ENCODE assay signal across 1 cellular context in the genomic region with DNA sequence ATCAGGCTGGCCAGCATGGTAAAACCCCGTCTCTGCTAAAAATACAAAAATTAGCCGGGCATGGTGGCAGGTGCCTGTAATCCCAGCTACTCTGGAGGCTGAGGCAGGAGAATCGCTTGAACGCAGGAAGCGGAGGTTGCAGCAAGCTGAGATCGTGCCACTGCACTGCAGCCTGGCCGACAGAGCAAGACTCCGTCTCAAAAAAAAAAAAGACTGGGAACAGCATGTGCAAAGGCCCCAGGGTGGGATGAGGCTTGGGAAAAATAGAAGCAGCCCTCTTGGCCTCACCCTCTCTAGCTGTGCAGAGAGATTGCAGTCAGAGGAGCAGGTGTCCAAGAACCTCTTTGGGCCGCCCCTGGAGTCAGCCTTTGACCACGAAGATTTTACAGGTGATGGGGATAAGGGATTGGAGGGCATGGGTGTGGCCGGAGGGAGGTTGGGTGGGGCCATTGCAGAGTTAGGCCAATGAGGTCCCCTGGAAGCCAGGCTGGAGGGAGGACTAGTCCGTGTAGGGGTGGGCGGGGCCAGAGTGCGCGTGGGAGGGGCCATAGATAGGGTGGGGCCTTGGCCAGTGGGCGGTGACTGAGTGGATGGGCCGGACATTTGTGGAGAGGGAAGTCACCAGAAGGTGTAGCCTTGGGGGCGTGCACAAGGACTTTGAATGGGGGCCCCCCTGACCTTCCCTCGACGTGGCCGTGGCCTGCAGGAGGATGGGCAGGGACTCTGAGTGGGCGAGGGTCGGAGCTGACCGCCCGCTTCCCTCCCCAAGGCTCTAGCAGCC.
TF ChIP-seq lines count a peak whose summit lies in the region.

No MANE protein-coding gene starts in this region.

TF ChIP-seq in HEK293, 187 proteins besides CTCF, POLR2A, EP300 and RAD21 (continued from another document):
- TF ChIP-seq, protein P1, sequence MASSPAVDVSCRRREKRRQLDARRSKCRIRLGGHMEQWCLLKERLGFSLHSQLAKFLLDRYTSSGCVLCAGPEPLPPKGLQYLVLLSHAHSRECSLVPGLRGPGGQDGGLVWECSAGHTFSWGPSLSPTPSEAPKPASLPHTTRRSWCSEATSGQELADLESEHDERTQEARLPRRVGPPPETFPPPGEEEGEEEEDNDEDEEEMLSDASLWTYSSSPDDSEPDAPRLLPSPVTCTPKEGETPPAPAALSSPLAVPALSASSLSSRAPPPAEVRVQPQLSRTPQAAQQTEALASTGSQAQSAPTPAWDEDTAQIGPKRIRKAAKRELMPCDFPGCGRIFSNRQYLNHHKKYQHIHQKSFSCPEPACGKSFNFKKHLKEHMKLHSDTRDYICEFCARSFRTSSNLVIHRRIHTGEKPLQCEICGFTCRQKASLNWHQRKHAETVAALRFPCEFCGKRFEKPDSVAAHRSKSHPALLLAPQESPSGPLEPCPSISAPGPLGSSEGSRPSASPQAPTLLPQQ (tag by site-specific recombination; IDR thresholded peaks at IDR 0.05), result no peak
- TF ChIP-seq ZNF623 (tag by site-specific recombination; IDR thresholded peaks at IDR 0.05) (peak; percentile 94), EGR2 (tag by site-specific recombination; IDR thresholded peaks at IDR 0.05; ENCODE audit: low read depth) (peak; percentile 67), SP2 (tag by site-specific recombination; IDR thresholded peaks at IDR 0.05) (peak; percentile 71), SP3 (tag by site-specific recombination; IDR thresholded peaks at IDR 0.05) (peak; percentile 51; the same call in 1 of the 2 replicates), ZNF121 (tag by site-specific recombination; IDR thresholded peaks at IDR 0.05) (peak; percentile 85), KLF8 (tag by site-specific recombination; IDR thresholded peaks at IDR 0.05) (peak; percentile 78; the same call in 1 of the 2 replicates), ZFHX2 (tag by site-specific recombination; conservative IDR thresholded peaks at IDR 0.05) (peak; percentile 61), KLF9 (tag by site-specific recombination; IDR thresholded peaks at IDR 0.05; ENCODE audit: low read depth) (peak; percentile 51; the same call in 1 of the 2 replicates), ZNF184 (tag by site-specific recombination; IDR thresholded peaks at IDR 0.05) (no peak), HOXC10 (CRISPR knock-in tag; IDR thresholded peaks at IDR 0.05) (no peak), KLF1 (tag by site-specific recombination; IDR thresholded peaks at IDR 0.05) (peak; percentile 44)
- TF ChIP-seq, protein P2, sequence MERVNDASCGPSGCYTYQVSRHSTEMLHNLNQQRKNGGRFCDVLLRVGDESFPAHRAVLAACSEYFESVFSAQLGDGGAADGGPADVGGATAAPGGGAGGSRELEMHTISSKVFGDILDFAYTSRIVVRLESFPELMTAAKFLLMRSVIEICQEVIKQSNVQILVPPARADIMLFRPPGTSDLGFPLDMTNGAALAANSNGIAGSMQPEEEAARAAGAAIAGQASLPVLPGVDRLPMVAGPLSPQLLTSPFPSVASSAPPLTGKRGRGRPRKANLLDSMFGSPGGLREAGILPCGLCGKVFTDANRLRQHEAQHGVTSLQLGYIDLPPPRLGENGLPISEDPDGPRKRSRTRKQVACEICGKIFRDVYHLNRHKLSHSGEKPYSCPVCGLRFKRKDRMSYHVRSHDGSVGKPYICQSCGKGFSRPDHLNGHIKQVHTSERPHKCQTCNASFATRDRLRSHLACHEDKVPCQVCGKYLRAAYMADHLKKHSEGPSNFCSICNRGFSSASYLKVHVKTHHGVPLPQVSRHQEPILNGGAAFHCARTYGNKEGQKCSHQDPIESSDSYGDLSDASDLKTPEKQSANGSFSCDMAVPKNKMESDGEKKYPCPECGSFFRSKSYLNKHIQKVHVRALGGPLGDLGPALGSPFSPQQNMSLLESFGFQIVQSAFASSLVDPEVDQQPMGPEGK (tag by site-specific recombination; IDR thresholded peaks at IDR 0.05), result peak; percentile 54
